Comparison of ENCODE assay signal across 13 cellular contexts in genomic region chr4:127624176-127624575, GRCh38. TPM values are rescaled to one million over a fixed set of nuclear protein-coding genes. Genes with fewer than 3 reads are reported as not detected.
DNase-seq lines count a peak whose midpoint lies in the region; ATAC-seq and TF ChIP-seq lines count a peak whose summit lies in the region.
"Had no signal": no experiment of that assay in that cellular context is flagged by ENCODE, and none has a peak within 500 bp of the region (broad histone marks: within the 10 kb centered on the region; RNA-seq: fewer than 3 reads in every experiment).

No MANE protein-coding gene starts in this region.

- H3K36me3 Mint-ChIP-seq in nephron (ENCODE audit: low read depth), result no peaks in the 10 kb centered on the region
- H3K36me3 Mint-ChIP-seq: activated naive CD4-positive, alpha-beta T cell treated with anti-CD3 and anti-CD28 coated beads, Interleukin-2, amount 50 U/mL, for 24 hours had no signal

- H3K27ac Mint-ChIP-seq in nephron, result peak overlapping the region; percentile 53 to 90 (median 68)
- H3K27ac Mint-ChIP-seq: activated naive CD4-positive, alpha-beta T cell treated with anti-CD3 and anti-CD28 coated beads, Interleukin-2, amount 50 U/mL, for 24 hours; T-helper 2 cell treated with Interferon-gamma antibody and Interleukin-4, amounts not matched to agents 5 μg/mL and 100 μg/mL, for 36 hours had no signal

- TF ChIP-seq CTCF in A673 (conservative IDR thresholded peaks at IDR 0.05; ENCODE audit: low read depth, low read length) (no peak), nephron (IDR thresholded peaks at IDR 0.05; ENCODE audit: unreplicated experiment in 3 of 3) (no peak)

- intact Hi-C loops in A673 (cut with micrococcal nuclease; ENCODE audit: unreplicated experiment), result no loop called here

- H3K4me1 ChIP-seq in A673 (ENCODE audit: insufficient read depth, low read length, poor library complexity, severe bottlenecking), result peaks cover 7% of the 10 kb centered on the region
- no peaks in the 10 kb centered on the region for H3K4me1 ChIP-seq in HUES6 (ENCODE audit: control insufficient read depth, insufficient read depth, low read length)

- H3K36me3 ChIP-seq in A673 (ENCODE audit: insufficient read depth, low read length, poor library complexity, severe bottlenecking) (no peaks in the 10 kb centered on the region), HUES6 (ENCODE audit: control insufficient read depth, insufficient read depth, low read length) (no peaks in the 10 kb centered on the region)
- H3K36me3 ChIP-seq: transverse colon had no signal

- DNase-seq in A673 (ENCODE audit: low spot score) (no peak), caudate nucleus (lab: John Stamatoyannopoulos, UW) (no peak), NCI-H146 treated with DMSO at 0.1 percent for 48 hours (lab: John Stamatoyannopoulos, UW; ENCODE audit: unreplicated experiment) (no peak), NCI-H524 treated with DMSO at 0.1 percent for 48 hours (lab: John Stamatoyannopoulos, UW) (no peak), COR-L47 (lab: John Stamatoyannopoulos, UW) (no peak)
- DNase-seq: AML-193, NCI-H1436, transverse colon had no signal

- no peaks in the 10 kb centered on the region for H3K9me3 Mint-ChIP-seq in nephron
- H3K9me3 Mint-ChIP-seq: activated naive CD4-positive, alpha-beta T cell treated with anti-CD3 and anti-CD28 coated beads, Interleukin-2, amount 50 U/mL, for 24 hours; T-helper 2 cell treated with Interferon-gamma antibody and Interleukin-4, amounts not matched to agents 5 μg/mL and 100 μg/mL, for 36 hours had no signal

- no peak for ATAC-seq in HG03175 (IDR thresholded peaks at IDR 0.05; ENCODE audit: unreplicated experiment)

- H3K27me3 ChIP-seq in A673 (replicated peaks; ENCODE audit: insufficient read depth, low read depth, low read length, poor library complexity) (peaks cover 8% of the 10 kb centered on the region), HUES6 (ENCODE audit: control insufficient read depth, insufficient read depth, low read length) (peaks cover 43% of the 10 kb centered on the region)

- POLR2A ChIA-PET in A673 (lab: Charles Lee; ENCODE audit: low non-redundant PET), result interaction anchor here (0.6 to 0.7 kb wide), 2 partner anchors 177 to 426 kb away, joined by 3 to 4 read pairs; no protein-coding TSS in a partner anchor

- H3K9me3 ChIP-seq in A673 (ENCODE audit: low read depth, low read length, poor library complexity, severe bottlenecking) (no peaks in the 10 kb centered on the region), HUES6 (ENCODE audit: control insufficient read depth, insufficient read depth, low read depth, low read length) (no peaks in the 10 kb centered on the region)
- H3K9me3 ChIP-seq: transverse colon had no signal

- H3K4me3 ChIP-seq in A673 (ENCODE audit: low read depth, low read length, poor library complexity, severe bottlenecking) (peak overlapping the region; percentile 76), HUES6 (ENCODE audit: low read depth, low read length) (peak overlapping the region; percentile 76; the same call in 1 of the 2 replicates)

- H3K9ac ChIP-seq in HUES6 (ENCODE audit: low read length), result no peak overlapping the region

- no peak overlapping the region for H3K27ac ChIP-seq in A673 (ENCODE audit: low read depth, low read length, poor library complexity, severe bottlenecking)
- H3K27ac ChIP-seq in HUES6 (ENCODE audit: low read depth, low read length), result no peak overlapping the region
- H3K27ac ChIP-seq in caudate nucleus (ENCODE audit: low read depth, low read length), result peak overlapping the region; percentile 30

- CTCF ChIA-PET in A673 (lab: Charles Lee), result interaction anchor here (1.0 kb wide), 1 partner anchor 108 kb away, joined by 4 read pairs; no protein-coding TSS in a partner anchor

- BruUV-seq in A673 (replicated peaks; lab: Mats Ljungman, UMichigan), result no TSS peak

- H3K27me3 Mint-ChIP-seq in nephron (ENCODE audit: low read depth), result peaks cover 58% of the 10 kb centered on the region

- H3K4me3 Mint-ChIP-seq in nephron, result peak overlapping the region; percentile 84 to 91 (median 88)
- H3K4me3 Mint-ChIP-seq: activated naive CD4-positive, alpha-beta T cell treated with anti-CD3 and anti-CD28 coated beads, Interleukin-2, amount 50 U/mL, for 24 hours had no signal

- H3K4me1 Mint-ChIP-seq in nephron, result peaks cover 7% of the 10 kb centered on the region

RNA-seq across cellular contexts. Expression of gene INTU, which starts 8.6 kb away (rescaled TPM):
- 9.1 and 11.2 TPM in 2 replicates for total RNA-seq in A673 (2021)
